8 cellular contexts compared by ENCODE assay signal in the genomic region with DNA sequence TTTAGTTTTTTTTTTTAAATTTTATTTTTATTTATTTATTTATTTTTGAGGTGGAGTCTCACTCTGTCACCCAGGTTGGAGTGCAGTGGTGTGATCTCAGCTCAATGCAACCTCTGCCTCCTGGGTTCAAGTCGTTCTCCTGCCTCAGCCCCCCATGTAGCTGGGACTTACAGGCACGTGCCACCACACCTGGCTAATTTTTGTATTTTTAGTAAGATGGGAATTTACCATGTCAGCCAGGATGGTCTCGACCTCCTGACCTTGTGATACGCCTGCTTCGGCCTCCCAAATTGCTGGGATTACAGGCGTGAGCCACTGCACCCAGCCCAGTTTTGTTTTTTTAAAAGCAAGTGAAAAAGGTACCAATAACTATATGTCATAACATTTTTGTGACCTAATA. TPM values are rescaled to one million over a fixed set of nuclear protein-coding genes. Genes with fewer than 3 reads are reported as not detected.
DNase-seq lines count a peak whose midpoint lies in the region; ATAC-seq, FAIRE-seq and TF ChIP-seq lines count a peak whose summit lies in the region.
"Not testable (repeated sequence)": the region's sequence is repeated elsewhere in the genome, so short reads cannot be mapped to it uniquely, and the experiment has no call there.

No MANE protein-coding gene starts in this region.

- not testable (repeated sequence) for H3K9me3 ChIP-seq in BLaER1 treated with 17β-estradiol and CSF1 and Interleukin-3, amounts not matched to agents 10 nM and 100 nM (replicated peaks in 1 of 11); PC-9 (ENCODE audit: insufficient read depth, low read depth); naive thymus-derived CD4-positive, alpha-beta T cell (ENCODE audit: control insufficient read depth in 2 of 3, low read length in 3 of 3)

- POLR2A ChIA-PET in PC-9 (lab: Charles Lee; ENCODE audit: unreplicated experiment), result not testable (repeated sequence)
- POLR2A ChIA-PET in activated naive CD8-positive, alpha-beta T cell treated with anti-CD3 and anti-CD28 coated beads, Interleukin-2, amount 10 ng/mL, durations not matched to agents 7 days and 5 days (lab: Charles Lee), result interaction anchor here (1.4 kb wide), 1 partner anchor 8 kb away, joined by 3 read pairs; no protein-coding TSS in a partner anchor
- POLR2A ChIA-PET in naive thymus-derived CD4-positive, alpha-beta T cell (lab: Charles Lee), result interaction anchor here (0.6 to 2.1 kb wide), 5 partner anchors 11 to 737 kb away, joined by 3 to 6 read pairs (median 4); no protein-coding TSS in a partner anchor

- H3K27ac ChIP-seq in BLaER1 treated with 17β-estradiol and CSF1 and Interleukin-3, amounts not matched to agents 10 nM and 100 nM; naive thymus-derived CD4-positive, alpha-beta T cell (ENCODE audit: low read depth, low read length): not testable (repeated sequence)
- 0 out of 2 replicates have a peak overlapping the region, but pooled peaks have one; percentile 4 for H3K27ac ChIP-seq in PC-9

- peaks cover 50% of the 10 kb centered on the region for H3K36me3 Mint-ChIP-seq in activated CD8-positive, alpha-beta memory T cell treated with anti-CD3 and anti-CD28 coated beads, Interleukin-2, amount 10 ng/mL, durations not matched to agents 7 days and 5 days
- H3K36me3 Mint-ChIP-seq in activated naive CD8-positive, alpha-beta T cell treated with anti-CD3 and anti-CD28 coated beads, Interleukin-2, amount 10 ng/mL, durations not matched to agents 7 days and 5 days, result peaks cover 27% of the 10 kb centered on the region
- peaks cover 0 to 22% (median 4%) of the 10 kb centered on the region in 5 donors for H3K36me3 Mint-ChIP-seq in naive thymus-derived CD4-positive, alpha-beta T cell
- peaks cover 15% of the 10 kb centered on the region for H3K36me3 Mint-ChIP-seq in stimulated activated memory B cell treated with anti-CD40 and anti-IgM and Interleukin-4, amounts not matched to agents 10 μg/mL and 1 μg/mL and 100 μg/mL, for 72 hours

- not testable (repeated sequence) for H3K9me2 ChIP-seq in PC-9 (ENCODE audit: insufficient read depth)

- H3K27ac Mint-ChIP-seq in activated CD8-positive, alpha-beta memory T cell treated with anti-CD3 and anti-CD28 coated beads, Interleukin-2, amount 10 ng/mL, durations not matched to agents 7 days and 5 days, result peak overlapping the region; percentile 40
- not testable (repeated sequence) for H3K27ac Mint-ChIP-seq in activated naive CD8-positive, alpha-beta T cell treated with anti-CD3 and anti-CD28 coated beads, Interleukin-2, amount 10 ng/mL, durations not matched to agents 7 days and 5 days
- peak overlapping the region in 3 of 9 donors; percentile 32 to 58 (median 39) for H3K27ac Mint-ChIP-seq in naive thymus-derived CD4-positive, alpha-beta T cell
- H3K27ac Mint-ChIP-seq in stimulated activated memory B cell treated with anti-CD40 and anti-IgM and Interleukin-4, amounts not matched to agents 10 μg/mL and 1 μg/mL and 100 μg/mL, for 72 hours, result peak overlapping the region; percentile 82

- H3F3A ChIP-seq in PC-9 (ENCODE audit: insufficient read depth, low read depth), result not testable (repeated sequence)

- peak overlapping the region; percentile 56 for H3K4me3 Mint-ChIP-seq in activated CD8-positive, alpha-beta memory T cell treated with anti-CD3 and anti-CD28 coated beads, Interleukin-2, amount 10 ng/mL, durations not matched to agents 7 days and 5 days
- H3K4me3 Mint-ChIP-seq in activated naive CD8-positive, alpha-beta T cell treated with anti-CD3 and anti-CD28 coated beads, Interleukin-2, amount 10 ng/mL, durations not matched to agents 7 days and 5 days, result peak overlapping the region; percentile 41
- H3K4me3 Mint-ChIP-seq in naive thymus-derived CD4-positive, alpha-beta T cell, result peak overlapping the region in 8 of 10 donors; percentile 19 to 90 (median 48)
- H3K4me3 Mint-ChIP-seq in stimulated activated memory B cell treated with anti-CD40 and anti-IgM and Interleukin-4, amounts not matched to agents 10 μg/mL and 1 μg/mL and 100 μg/mL, for 72 hours, result peak overlapping the region; percentile 50

- not testable (repeated sequence) for TF ChIP-seq CTCF in PC-9 (conservative IDR thresholded peaks at IDR 0.05); fibroblast of the aortic adventitia (IDR thresholded peaks at IDR 0.05; ENCODE audit: insufficient read depth, low read length)

- peaks cover 47 to 83% (median 67%) of the 10 kb centered on the region in 10 experiments for H3K4me1 ChIP-seq in BLaER1 treated with 17β-estradiol and CSF1 and Interleukin-3, amounts not matched to agents 10 nM and 100 nM
- peaks cover 55% of the 10 kb centered on the region for H3K4me1 ChIP-seq in PC-9 (replicated peaks; ENCODE audit: insufficient read depth)
- H3K4me1 ChIP-seq in naive thymus-derived CD4-positive, alpha-beta T cell (ENCODE audit: control insufficient read depth in 2 of 2, insufficient read depth in 2 of 2, low read length in 2 of 2), result peaks cover 23 to 50% of the 10 kb centered on the region in 2 donors

- not testable (repeated sequence) for H2AFZ ChIP-seq in PC-9

- H3K9ac ChIP-seq in BLaER1 treated with 17β-estradiol and CSF1 and Interleukin-3, amounts not matched to agents 10 nM and 100 nM, result not testable (repeated sequence)

- not testable (repeated sequence) for H3K4me3 ChIP-seq in BLaER1 treated with 17β-estradiol and CSF1 and Interleukin-3, amounts not matched to agents 10 nM and 100 nM; PC-9; naive thymus-derived CD4-positive, alpha-beta T cell (ENCODE audit: low read length)
- peak overlapping the region; percentile 45 for H3K4me3 ChIP-seq in fibroblast of the aortic adventitia (ENCODE audit: low read depth, low read length)

- peaks cover 59% of the 10 kb centered on the region for H3K4me1 Mint-ChIP-seq in activated CD8-positive, alpha-beta memory T cell treated with anti-CD3 and anti-CD28 coated beads, Interleukin-2, amount 10 ng/mL, durations not matched to agents 7 days and 5 days
- peaks cover 53% of the 10 kb centered on the region for H3K4me1 Mint-ChIP-seq in activated naive CD8-positive, alpha-beta T cell treated with anti-CD3 and anti-CD28 coated beads, Interleukin-2, amount 10 ng/mL, durations not matched to agents 7 days and 5 days
- peaks cover 42 to 80% (median 60%) of the 10 kb centered on the region in 7 donors for H3K4me1 Mint-ChIP-seq in naive thymus-derived CD4-positive, alpha-beta T cell
- peaks cover 59% of the 10 kb centered on the region for H3K4me1 Mint-ChIP-seq in stimulated activated memory B cell treated with anti-CD40 and anti-IgM and Interleukin-4, amounts not matched to agents 10 μg/mL and 1 μg/mL and 100 μg/mL, for 72 hours

- not testable (repeated sequence) for H3K27me3 Mint-ChIP-seq in activated CD8-positive, alpha-beta memory T cell treated with anti-CD3 and anti-CD28 coated beads, Interleukin-2, amount 10 ng/mL, durations not matched to agents 7 days and 5 days; activated naive CD8-positive, alpha-beta T cell treated with anti-CD3 and anti-CD28 coated beads, Interleukin-2, amount 10 ng/mL, durations not matched to agents 7 days and 5 days; naive thymus-derived CD4-positive, alpha-beta T cell; stimulated activated memory B cell treated with anti-CD40 and anti-IgM and Interleukin-4, amounts not matched to agents 10 μg/mL and 1 μg/mL and 100 μg/mL, for 72 hours

- not testable (repeated sequence) for ATAC-seq in activated CD8-positive, alpha-beta memory T cell treated with anti-CD3 and anti-CD28 coated beads, Interleukin-2, amount 10 ng/mL, durations not matched to agents 7 days and 5 days; activated naive CD8-positive, alpha-beta T cell treated with anti-CD3 and anti-CD28 coated beads, Interleukin-2, amount 10 ng/mL, durations not matched to agents 7 days and 5 days (ENCODE audit: low read depth); naive thymus-derived CD4-positive, alpha-beta T cell; stimulated activated memory B cell treated with anti-CD40 and anti-IgM and Interleukin-4, amounts not matched to agents 10 μg/mL and 1 μg/mL and 100 μg/mL, for 72 hours

- H3K4me2 ChIP-seq in BLaER1 treated with 17β-estradiol and CSF1 and Interleukin-3, amounts not matched to agents 10 nM and 100 nM, result peak overlapping the region; percentile 13 to 92 (median 58); a peak in 15 of 22 replicates
- peak overlapping the region; percentile 49; the same call in 1 of the 2 replicates for H3K4me2 ChIP-seq in PC-9

- H3K79me2 ChIP-seq in PC-9 (ENCODE audit: low read depth), result peaks cover 96% of the 10 kb centered on the region

- not testable (repeated sequence) for H3K9me3 Mint-ChIP-seq in activated CD8-positive, alpha-beta memory T cell treated with anti-CD3 and anti-CD28 coated beads, Interleukin-2, amount 10 ng/mL, durations not matched to agents 7 days and 5 days (ENCODE audit: low read depth); activated naive CD8-positive, alpha-beta T cell treated with anti-CD3 and anti-CD28 coated beads, Interleukin-2, amount 10 ng/mL, durations not matched to agents 7 days and 5 days; naive thymus-derived CD4-positive, alpha-beta T cell; stimulated activated memory B cell treated with anti-CD40 and anti-IgM and Interleukin-4, amounts not matched to agents 10 μg/mL and 1 μg/mL and 100 μg/mL, for 72 hours

- DNase-seq in GM19239 (ENCODE audit: insufficient read length, low spot score); PC-9; activated CD8-positive, alpha-beta memory T cell treated with anti-CD3 and anti-CD28 coated beads, Interleukin-2, amount 10 ng/mL, durations not matched to agents 7 days and 5 days; activated naive CD8-positive, alpha-beta T cell treated with anti-CD3 and anti-CD28 coated beads, Interleukin-2, amount 10 ng/mL, durations not matched to agents 7 days and 5 days; fibroblast of the aortic adventitia (ENCODE audit: low read depth); naive thymus-derived CD4-positive, alpha-beta T cell: not testable (repeated sequence)

- not testable (repeated sequence) for H3K27me3 ChIP-seq in BLaER1 treated with 17β-estradiol and CSF1 and Interleukin-3, amounts not matched to agents 10 nM and 100 nM; PC-9 (ENCODE audit: insufficient read depth, low read depth); naive thymus-derived CD4-positive, alpha-beta T cell (ENCODE audit: control insufficient read depth in 2 of 2, insufficient read depth in 2 of 2, low read length in 2 of 2)

- intact Hi-C loops in PC-9 (cut with micrococcal nuclease; ENCODE audit: unreplicated experiment), result not testable (repeated sequence)
- intact Hi-C loops in naive thymus-derived CD4-positive, alpha-beta T cell (cut with micrococcal nuclease), result loop anchor here (10.0 kb wide), 2 partner anchors 1211 to 1301 kb away; a partner anchor contains a TSS

- CTCF ChIA-PET in PC-9 (lab: Charles Lee), result interaction anchor here (0.6 kb wide), 1 partner anchor 97 kb away, joined by 3 read pairs; no protein-coding TSS in a partner anchor
- CTCF ChIA-PET in activated CD8-positive, alpha-beta memory T cell treated with anti-CD3 and anti-CD28 coated beads, Interleukin-2, amount 10 ng/mL, durations not matched to agents 7 days and 5 days (lab: Charles Lee), result interaction anchor here (1.3 to 1.9 kb wide), 2 partner anchors 17 to 19 kb away, joined by 3 to 4 read pairs; no protein-coding TSS in a partner anchor
- CTCF ChIA-PET in naive thymus-derived CD4-positive, alpha-beta T cell (lab: Charles Lee), result interaction anchor here (3.1 kb wide), 1 partner anchor 35 kb away, joined by 9 read pairs; no protein-coding TSS in a partner anchor

- H4K20me1 ChIP-seq in BLaER1 treated with 17β-estradiol and CSF1 and Interleukin-3, amounts not matched to agents 10 nM and 100 nM, result peaks cover 40 to 100% (median 94%) of the 10 kb centered on the region in 11 experiments; a peak in 21 of 22 replicates
- H4K20me1 ChIP-seq in PC-9 (ENCODE audit: insufficient read depth), result peaks cover 17% of the 10 kb centered on the region

- FAIRE-seq in GM19239 (lab: Jason Lieb, UNC), result peak; percentile 71

- H3K36me3 ChIP-seq in BLaER1 treated with 17β-estradiol and CSF1 and Interleukin-3, amounts not matched to agents 10 nM and 100 nM, result peaks cover 6 to 76% (median 44%) of the 10 kb centered on the region in 11 experiments; a peak in 20 of 22 replicates
- H3K36me3 ChIP-seq in PC-9 (ENCODE audit: low read depth); naive thymus-derived CD4-positive, alpha-beta T cell (ENCODE audit: control insufficient read depth in 2 of 3, insufficient read depth in 3 of 3, low read length in 3 of 3): not testable (repeated sequence)

- BruUV-seq in PC-9 (replicated peaks; lab: Mats Ljungman, UMichigan), result not testable (repeated sequence)

RNA-seq across cellular contexts. Expression of a gene that starts 5.2 kb away (rescaled TPM):
- total RNA-seq in PC-9 (2021) (66.4 and 68.5 TPM in 2 replicates), fibroblast of the aortic adventitia (ENCODE audit: low replicate concordance) (116 and 627 TPM in 2 replicates)
- 100 to 1,000 TPM; 187 to 191 TPM for total RNA-seq in activated CD8-positive, alpha-beta memory T cell treated with anti-CD3 and anti-CD28 coated beads, Interleukin-2, amount 10 ng/mL, durations not matched to agents 7 days and 5 days
- total RNA-seq in activated naive CD8-positive, alpha-beta T cell treated with anti-CD3 and anti-CD28 coated beads, Interleukin-2, amount 10 ng/mL, durations not matched to agents 7 days and 5 days, result 100 to 1,000 TPM; 175 to 187 TPM
- total RNA-seq in naive thymus-derived CD4-positive, alpha-beta T cell, result 100 to 1,000 TPM; 167 to 234 (median 202) TPM
- polyA plus RNA-seq in naive thymus-derived CD4-positive, alpha-beta T cell, result 10 to 100 TPM; 34.6 to 47.9 TPM
